ENCODE assay signal across 9 cellular contexts in genomic region chr12:48349471-48349870, GRCh38. TPM values are rescaled to one million over a fixed set of nuclear protein-coding genes. Genes with fewer than 3 reads are reported as not detected.
DNase-seq lines count a peak whose midpoint lies in the region; ATAC-seq and TF ChIP-seq lines count a peak whose summit lies in the region.
"Had no signal": no experiment of that assay in that cellular context is flagged by ENCODE, and none has a peak within 500 bp of the region (broad histone marks: within the 10 kb centered on the region; RNA-seq: fewer than 3 reads in every experiment).

No MANE protein-coding gene starts in this region.

- TF ChIP-seq CTCF in colonic mucosa (IDR thresholded peaks at IDR 0.05) (no peak), upper lobe of left lung (IDR thresholded peaks at IDR 0.05) (no peak)

- H3K4me3 ChIP-seq in colonic mucosa (no peak overlapping the region), muscle layer of duodenum (ENCODE audit: low read depth in 1 of 2, low read length in 2 of 2) (peak overlapping the region; percentile 65 to 84), upper lobe of left lung (peak overlapping the region in 3 of 4 donors; percentile 64 to 91 (median 88))

- H3K4me1 ChIP-seq in colonic mucosa: peaks cover 4% of the 10 kb centered on the region
- peaks cover 11 to 14% of the 10 kb centered on the region in 2 donors for H3K4me1 ChIP-seq in muscle layer of duodenum (ENCODE audit: control insufficient read depth in 1 of 2, insufficient read depth in 2 of 2, low read length in 2 of 2)
- peaks cover 7 to 21% (median 20%) of the 10 kb centered on the region in 4 donors for H3K4me1 ChIP-seq in upper lobe of left lung

- H3K27ac Mint-ChIP-seq in activated naive CD4-positive, alpha-beta T cell treated with anti-CD3 and anti-CD28 coated beads for 36 hours: peak overlapping the region; percentile 16
- no peak overlapping the region for H3K27ac Mint-ChIP-seq in stimulated activated naive B cell treated with anti-CD40 and anti-IgM and Interleukin-4, amounts not matched to agents 10 μg/mL and 1 μg/mL and 100 μg/mL, for 72 hours

- H3K36me3 Mint-ChIP-seq in activated naive CD4-positive, alpha-beta T cell treated with anti-CD3 and anti-CD28 coated beads for 36 hours (ENCODE audit: low read depth): peaks cover 23% of the 10 kb centered on the region
- peaks cover 23 to 28% of the 10 kb centered on the region in 2 donors for H3K36me3 Mint-ChIP-seq in stimulated activated naive B cell treated with anti-CD40 and anti-IgM and Interleukin-4, amounts not matched to agents 10 μg/mL and 1 μg/mL and 100 μg/mL, for 72 hours

- TF ChIP-seq EP300 in upper lobe of left lung (IDR thresholded peaks at IDR 0.05): no peak

- TF ChIP-seq POLR2A in upper lobe of left lung (IDR thresholded peaks at IDR 0.05): no peak

- no peak for DNase-seq in activated naive CD4-positive, alpha-beta T cell treated with anti-CD3 and anti-CD28 coated beads for 36 hours
- DNase-seq in activated naive CD4-positive, alpha-beta T cell (lab: John Stamatoyannopoulos, UW): no peak
- DNase-seq in colonic mucosa (no peak), upper lobe of left lung (no peak), HuH-7 (ENCODE audit: low spot score) (no peak)
- DNase-seq in stimulated activated naive B cell treated with anti-CD40 and anti-IgM and Interleukin-4, amounts not matched to agents 10 μg/mL and 1 μg/mL and 100 μg/mL, for 72 hours: no peak
- no peak for DNase-seq in activated CD4-positive, alpha-beta T cell treated with anti-CD3 and anti-CD28 coated beads, Interleukin-2, amount 50 U/mL, for 4 hours
- DNase-seq: T-helper 9 cell had no signal

- H3K9me3 Mint-ChIP-seq in activated naive CD4-positive, alpha-beta T cell treated with anti-CD3 and anti-CD28 coated beads for 36 hours: no peaks in the 10 kb centered on the region
- H3K9me3 Mint-ChIP-seq in stimulated activated naive B cell treated with anti-CD40 and anti-IgM and Interleukin-4, amounts not matched to agents 10 μg/mL and 1 μg/mL and 100 μg/mL, for 72 hours: no peaks in the 10 kb centered on the region

- 39 to 51% methylated on average over 2 of the region's 2 CpGs for WGBS in upper lobe of left lung, 2 donors

- H3K9me3 ChIP-seq in colonic mucosa (no peaks in the 10 kb centered on the region), muscle layer of duodenum (ENCODE audit: control insufficient read depth in 1 of 2, low read length in 2 of 2) (no peaks in the 10 kb centered on the region), upper lobe of left lung (no peaks in the 10 kb centered on the region)

- CTCF ChIA-PET in activated naive CD4-positive, alpha-beta T cell treated with anti-CD3 and anti-CD28 coated beads for 36 hours (lab: Charles Lee): interaction anchor here (0.6 to 1.2 kb wide), 2 partner anchors 268 to 867 kb away, joined by 3 to 5 read pairs; no protein-coding TSS in a partner anchor

- H3K27ac ChIP-seq in colonic mucosa: no peak overlapping the region
- H3K27ac ChIP-seq in muscle layer of duodenum (ENCODE audit: low read length): peak overlapping the region; percentile 17
- H3K27ac ChIP-seq in upper lobe of left lung: peak overlapping the region; percentile 92 to 97 (median 96)

- H3K36me3 ChIP-seq in colonic mucosa: no peaks in the 10 kb centered on the region
- peaks cover 23 to 35% of the 10 kb centered on the region in 2 donors for H3K36me3 ChIP-seq in muscle layer of duodenum (ENCODE audit: control insufficient read depth in 1 of 2, insufficient read depth in 2 of 2, low read length in 2 of 2)
- peaks cover 8 to 36% (median 31%) of the 10 kb centered on the region in 4 donors for H3K36me3 ChIP-seq in upper lobe of left lung

- peak overlapping the region; percentile 91 for H3K4me3 Mint-ChIP-seq in activated naive CD4-positive, alpha-beta T cell treated with anti-CD3 and anti-CD28 coated beads for 36 hours
- H3K4me3 Mint-ChIP-seq in stimulated activated naive B cell treated with anti-CD40 and anti-IgM and Interleukin-4, amounts not matched to agents 10 μg/mL and 1 μg/mL and 100 μg/mL, for 72 hours: peak overlapping the region in 1 of 2 donors; percentile 96

- no peak for ATAC-seq in upper lobe of left lung (ENCODE audit: low FRiP score in 2 of 2)
- no peak for ATAC-seq in stimulated activated naive B cell treated with anti-CD40 and anti-IgM and Interleukin-4, amounts not matched to agents 10 μg/mL and 1 μg/mL and 100 μg/mL, for 72 hours (replicated peaks)

- intact Hi-C loops in activated naive CD4-positive, alpha-beta T cell treated with anti-CD3 and anti-CD28 coated beads for 36 hours (cut with micrococcal nuclease): loop anchor here (5.0 kb wide), 1 partner anchor 242 kb away; the partner anchor contains the start of gene SENP1
- intact Hi-C loops in colonic mucosa (cut with DNase I): no loop called here

- H3K27me3 ChIP-seq in colonic mucosa (no peaks in the 10 kb centered on the region), muscle layer of duodenum (ENCODE audit: low read depth, low read length) (no peaks in the 10 kb centered on the region), upper lobe of left lung (no peaks in the 10 kb centered on the region)

- peak overlapping the region; percentile 79 to 96 for H3K9ac ChIP-seq in colonic mucosa (ENCODE audit: low read depth in 2 of 2, low read length in 2 of 2)

- H3K4me1 Mint-ChIP-seq in activated naive CD4-positive, alpha-beta T cell treated with anti-CD3 and anti-CD28 coated beads for 36 hours (ENCODE audit: low read depth): peaks cover 27% of the 10 kb centered on the region
- H3K4me1 Mint-ChIP-seq in stimulated activated naive B cell treated with anti-CD40 and anti-IgM and Interleukin-4, amounts not matched to agents 10 μg/mL and 1 μg/mL and 100 μg/mL, for 72 hours: peaks cover 16 to 19% of the 10 kb centered on the region in 2 donors

- H3K27me3 Mint-ChIP-seq in activated naive CD4-positive, alpha-beta T cell treated with anti-CD3 and anti-CD28 coated beads for 36 hours (ENCODE audit: low read depth): no peaks in the 10 kb centered on the region
- no peaks in the 10 kb centered on the region for H3K27me3 Mint-ChIP-seq in stimulated activated naive B cell treated with anti-CD40 and anti-IgM and Interleukin-4, amounts not matched to agents 10 μg/mL and 1 μg/mL and 100 μg/mL, for 72 hours

RNA-seq across cellular contexts. Expression of gene ZNF641, which starts 1.2 kb away (rescaled TPM):
- total RNA-seq in activated naive CD4-positive, alpha-beta T cell treated with anti-CD3 and anti-CD28 coated beads for 36 hours: 1 to 10 TPM; 3.5 to 6.0 TPM
- total RNA-seq in colonic mucosa (1 to 10 TPM; 7.4 TPM), upper lobe of left lung (10 to 100 TPM; 16.8 to 60.8 (median 24.6) TPM)
